8 cellular contexts compared by ENCODE assay signal in the genomic region with DNA sequence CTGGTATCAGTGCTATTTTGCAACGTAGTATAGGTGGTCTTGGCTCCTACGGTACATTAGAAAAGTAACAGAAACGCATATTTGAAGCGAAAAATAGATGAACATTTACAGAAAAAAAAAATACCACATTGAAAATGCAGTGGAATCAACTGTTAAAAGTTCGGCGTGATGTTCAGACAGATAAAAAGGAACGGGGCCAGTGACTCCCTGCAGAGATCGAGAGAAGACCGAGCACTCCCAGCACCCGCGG. TPM values are rescaled to one million over a fixed set of nuclear protein-coding genes. Genes with fewer than 3 reads are reported as not detected.
DNase-seq lines count a peak whose midpoint lies in the region; ATAC-seq and TF ChIP-seq lines count a peak whose summit lies in the region.

No MANE protein-coding gene starts in this region.

- no peak for TF ChIP-seq POLR2A in gastrocnemius medialis (IDR thresholded peaks at IDR 0.05)

- 2% methylated on average over 11 of the region's 11 CpGs for WGBS in GM23248 (ENCODE audit: low coverage in 1 of 2, low lambda C conversion rate in 2 of 2, missing lambda C conversion rate in 2 of 2), 2 experiments

- in situ Hi-C loops in GM23248 (cut with MboI): no loop called here
- in situ Hi-C loops in gastrocnemius medialis (cut with MboI; ENCODE audit: low sequenced_read_pairs in 4 of 4): loop anchor here in 2 of 4 donors (25.0 kb wide), 2 partner anchors 355 to 480 kb away; a partner anchor contains a TSS

- H3K27ac ChIP-seq in GM23248: peak overlapping the region; percentile 91
- peak overlapping the region; percentile 95 to 100 (median 98) for H3K27ac ChIP-seq in gastrocnemius medialis

- peak overlapping the region; percentile 99 for H3K4me2 ChIP-seq in GM23248 (ENCODE audit: unreplicated experiment)

- no peak for ATAC-seq in gastrocnemius medialis
- ATAC-seq in HG02678 (IDR thresholded peaks at IDR 0.05; ENCODE audit: unreplicated experiment): no peak

- H3K9ac ChIP-seq in GM23248: peak overlapping the region; percentile 97

- H3K36me3 ChIP-seq in GM23248 (ENCODE audit: low read depth) (0 out of 2 replicates have a peak, but pooled peaks cover 9% of the 10 kb centered on the region), gastrocnemius medialis (peaks cover 0 to 13% of the 10 kb centered on the region in 2 donors)

- intact Hi-C loops in gastrocnemius medialis (cut with DNase I; ENCODE audit: low total_unique reads): loop anchor here (1.0 to 5.0 kb wide), 6 partner anchors 24 to 647 kb away; a partner anchor contains a TSS

- DNase-seq in GM23248: no peak
- DNase-seq in foreskin fibroblast: no peak
- no peak for DNase-seq in gastrocnemius medialis
- DNase-seq in hypothalamus (lab: John Stamatoyannopoulos, UW): no peak
- DNase-seq in SHP77 treated with DMSO at 0.1 percent for 48 hours (lab: John Stamatoyannopoulos, UW): no peak
- no peak for DNase-seq in GM19240 (ENCODE audit: insufficient read length, low spot score)

- H3K9me3 ChIP-seq in GM23248 (ENCODE audit: low read depth): no peaks in the 10 kb centered on the region
- no peaks in the 10 kb centered on the region for H3K9me3 ChIP-seq in gastrocnemius medialis

- H3F3A ChIP-seq in GM23248 (ENCODE audit: insufficient read depth): peaks cover 12% of the 10 kb centered on the region; the same call in 1 of the 2 replicates

- peak overlapping the region; percentile 93 for H2AFZ ChIP-seq in GM23248

- H3K4me3 ChIP-seq in GM23248 (peak overlapping the region; percentile 89), WI38 (ENCODE audit: low read depth, low read length) (peak overlapping the region; percentile 96), foreskin fibroblast (ENCODE audit: low read depth in 1 of 2, low read length in 2 of 2) (peak overlapping the region; percentile 85 to 94), gastrocnemius medialis (peak overlapping the region; percentile 84 to 98 (median 92))

- H3K4me1 ChIP-seq in GM23248 (ENCODE audit: insufficient read depth) (peaks cover 9% of the 10 kb centered on the region; the same call in 1 of the 2 replicates), gastrocnemius medialis (peaks cover 25% of the 10 kb centered on the region in 2 donors)

- TF ChIP-seq CTCF in WI38 (IDR thresholded peaks at IDR 0.05; ENCODE audit: low read depth, low read length) (no peak), foreskin fibroblast (IDR thresholded peaks at IDR 0.05; ENCODE audit: low read depth, low read length) (no peak), gastrocnemius medialis (IDR thresholded peaks at IDR 0.05 in 4 of 5, conservative IDR thresholded peaks at IDR 0.05 in 1 of 5) (no peak)

- H3K27me3 ChIP-seq in GM23248 (replicated peaks; ENCODE audit: insufficient read depth) (no peaks in the 10 kb centered on the region), gastrocnemius medialis (no peaks in the 10 kb centered on the region)

- H3K79me2 ChIP-seq in GM23248 (ENCODE audit: insufficient read depth): peaks cover 44% of the 10 kb centered on the region

- H4K20me1 ChIP-seq in GM23248 (ENCODE audit: insufficient read depth): no peaks in the 10 kb centered on the region

- H3K9me2 ChIP-seq in GM23248 (ENCODE audit: insufficient read depth): no peaks in the 10 kb centered on the region

RNA-seq across cellular contexts. Expression of a gene that starts 0.4 kb away (rescaled TPM):
- 3.6 and 16.6 TPM in 2 replicates for total RNA-seq in GM23248 (2014; rRNA removed; shearing (Covaris generic))
- polyA plus RNA-seq in GM23248 (2016; fragmentation: Nextera tagmentation; extraction: Ambion mirVana): 3.0 and 4.0 TPM in 2 replicates
- total RNA-seq in gastrocnemius medialis: 10 to 100 TPM; 10.7 to 21.3 (median 17.9) TPM

RNA-seq across cellular contexts. Expression of a gene that starts 16.7 kb away (rescaled TPM):
- not detected in 2 replicates for total RNA-seq in GM23248 (2014; rRNA removed; shearing (Covaris generic))
- polyA plus RNA-seq in GM23248 (2016; fragmentation: Nextera tagmentation; extraction: Ambion mirVana): not detected in 2 replicates
- not detected for total RNA-seq in gastrocnemius medialis

RNA-seq across cellular contexts. Expression of a gene that starts 45.5 kb away (rescaled TPM):
- total RNA-seq in GM23248 (2014; rRNA removed; shearing (Covaris generic)): not detected in 2 replicates
- 0.06 TPM in 2 replicates for polyA plus RNA-seq in GM23248 (2016; fragmentation: Nextera tagmentation; extraction: Ambion mirVana)
- 10 to 100 TPM; 48.5 to 60.8 (median 51.0) TPM for total RNA-seq in gastrocnemius medialis

Comparison
In these comparisons a context has a peak if more than half of its experiments do, and no peak if none do; other contexts are left out.
1. RNA of a gene that starts 45.5 kb away (total RNA-seq): 48.5 to 60.8 TPM in gastrocnemius medialis; not detected in GM23248; every median in the first group is over 10 times any median in the second.
2. Peak in every context shown above with its lines, with median percentiles within 50 percentile points of each other: H3K4me3 ChIP-seq.